14 cellular contexts compared by ENCODE assay signal in the genomic region with DNA sequence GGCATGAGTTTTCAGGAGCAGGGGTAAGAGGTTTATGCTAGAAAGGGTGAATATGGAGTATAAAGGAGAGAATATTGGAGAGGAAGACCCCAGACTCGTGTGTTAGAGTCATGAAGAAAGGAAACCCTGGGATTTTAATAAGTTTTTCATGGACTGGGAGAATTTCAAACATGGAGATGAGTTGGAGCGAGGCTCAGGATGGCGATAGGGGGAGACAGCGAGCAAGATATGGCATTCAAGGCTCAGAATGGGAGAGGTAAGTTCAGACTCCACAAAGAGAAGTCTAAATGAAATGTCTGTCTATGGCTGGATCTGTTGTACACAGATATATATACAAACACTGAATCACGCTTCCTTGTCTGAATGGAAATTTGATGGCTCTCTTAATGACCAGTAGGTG.
DNase-seq lines count a peak whose midpoint lies in the region; ATAC-seq, FAIRE-seq and TF ChIP-seq lines count a peak whose summit lies in the region.
"Had no signal": no experiment of that assay in that cellular context is flagged by ENCODE, and none has a peak within 500 bp of the region (broad histone marks: within the 10 kb centered on the region; RNA-seq: fewer than 3 reads in every experiment).

No MANE protein-coding gene starts in this region.

- DNase-seq in GM10266 (ENCODE audit: extremely low spot score): no peak
- DNase-seq in HAP-1 (ENCODE audit: low spot score in 2 of 2): peak; percentile 11 to 33
- no peak for DNase-seq in keratinocyte (ENCODE audit: low read depth, low spot score)
- DNase-seq in MM.1S: no peak
- no peak for DNase-seq in stomach
- DNase-seq: activated CD4-positive, CD25-positive, alpha-beta regulatory T cell; naive thymus-derived CD4-positive, alpha-beta T cell; NCI-H2081 treated with DMSO at 0.1 percent for 48 hours; RPMI8226; T-cell had no signal

- dilution Hi-C loops in keratinocyte (cut with MboI; ENCODE audit: extremely low pct_ligation_motif_present, low sequenced_read_pairs): no loop called here

- no peak for TF ChIP-seq POLR2A in stomach (IDR thresholded peaks at IDR 0.05)

- H2AFZ ChIP-seq in keratinocyte (ENCODE audit: control insufficient read depth, low read length): no peak overlapping the region
- no peak overlapping the region for H2AFZ ChIP-seq in MM.1S (ENCODE audit: low read length)

- H4K20me1 ChIP-seq in keratinocyte (ENCODE audit: control insufficient read depth, extremely low read depth, insufficient read depth, low read length) (no peaks in the 10 kb centered on the region), MM.1S (ENCODE audit: insufficient read depth, low read length) (no peaks in the 10 kb centered on the region)

- no peak for TF ChIP-seq EP300 in stomach (IDR thresholded peaks at IDR 0.05)

- H3F3A ChIP-seq in MM.1S (ENCODE audit: insufficient read depth, low read length): no peaks in the 10 kb centered on the region

- no peaks in the 10 kb centered on the region for H3K79me2 ChIP-seq in keratinocyte (ENCODE audit: control insufficient read depth, insufficient read depth, low read length)
- H3K79me2 ChIP-seq in MM.1S (ENCODE audit: low read length): no peaks in the 10 kb centered on the region

- H3K9me2 ChIP-seq in MM.1S (replicated peaks; ENCODE audit: insufficient read depth, low read length): no peaks in the 10 kb centered on the region

- no peak for ATAC-seq in GM21528 (IDR thresholded peaks at IDR 0.05; ENCODE audit: low FRiP score, unreplicated experiment)
- ATAC-seq: naive thymus-derived CD4-positive, alpha-beta T cell; T-cell had no signal

- no peak for FAIRE-seq in keratinocyte (lab: Jason Lieb, UNC)
- FAIRE-seq: colon, endothelial cell of umbilical vein had no signal

- intact Hi-C loops in stomach (cut with DNase I; ENCODE audit: low total_unique reads): no loop called here

- H3K9me1 ChIP-seq in keratinocyte (ENCODE audit: control insufficient read depth, extremely low read depth, insufficient read depth, low read length): no peaks in the 10 kb centered on the region

- H3K4me3 ChIP-seq in HAP-1: no peak overlapping the region
- H3K4me3 ChIP-seq in WI38 (ENCODE audit: low read depth, low read length): no peak overlapping the region
- no peak overlapping the region for H3K4me3 ChIP-seq in keratinocyte (ENCODE audit: control insufficient read depth in 2 of 3, extremely low read depth in 1 of 3, insufficient read depth in 2 of 3, low read depth in 1 of 3, low read length in 3 of 3)
- no peak overlapping the region for H3K4me3 ChIP-seq in MM.1S (ENCODE audit: low read length)
- no peak overlapping the region for H3K4me3 ChIP-seq in stomach

- H3K27me3 ChIP-seq in HAP-1 (ENCODE audit: low read depth) (0 out of 2 replicates have a peak, but pooled peaks cover 3% of the 10 kb centered on the region), keratinocyte (ENCODE audit: control insufficient read depth, extremely low read depth, insufficient read depth, low read length) (no peaks in the 10 kb centered on the region), MM.1S (replicated peaks; ENCODE audit: insufficient read depth, low read length) (no peaks in the 10 kb centered on the region), stomach (no peaks in the 10 kb centered on the region)

- no peaks in the 10 kb centered on the region for H3K4me1 ChIP-seq in HAP-1
- no peaks in the 10 kb centered on the region for H3K4me1 ChIP-seq in keratinocyte (ENCODE audit: control insufficient read depth, extremely low read depth, insufficient read depth, low read length)
- H3K4me1 ChIP-seq in MM.1S (ENCODE audit: low read length): no peaks in the 10 kb centered on the region
- H3K4me1 ChIP-seq in stomach: no peaks in the 10 kb centered on the region

- in situ Hi-C loops in HAP-1 (cut with MboI; ENCODE audit: low sequenced_read_pairs): no loop called here

- TF ChIP-seq CTCF in GM10266 (IDR thresholded peaks at IDR 0.05; ENCODE audit: control insufficient read depth, insufficient read depth, low read depth, missing control alignments) (peak; percentile 8), WI38 (IDR thresholded peaks at IDR 0.05; ENCODE audit: low read depth, low read length) (0 out of 2 replicates have a peak, but pooled peaks have one; percentile 12), keratinocyte (optimal IDR thresholded peaks at IDR 0.05 in 1 of 3, IDR thresholded peaks at IDR 0.05 in 1 of 3, conservative IDR thresholded peaks at IDR 0.05 in 1 of 3; ENCODE audit: extremely low read depth in 1 of 3, insufficient read depth in 2 of 3, low read length in 3 of 3) (peak in 2 of 3 experiments; percentile 17 to 45), MM.1S (IDR thresholded peaks at IDR 0.05; ENCODE audit: low read length) (no peak), stomach (IDR thresholded peaks at IDR 0.05) (no peak)

- H3K9ac ChIP-seq in keratinocyte (ENCODE audit: control insufficient read depth, extremely low read depth, insufficient read depth, low read length): no peak overlapping the region
- no peak overlapping the region for H3K9ac ChIP-seq in MM.1S (ENCODE audit: low read length)

- H3K27ac ChIP-seq in keratinocyte (ENCODE audit: control insufficient read depth, insufficient read depth, low read length) (no peak overlapping the region), MM.1S (ENCODE audit: low read length) (no peak overlapping the region), stomach (no peak overlapping the region)

- H3K4me2 ChIP-seq in keratinocyte (ENCODE audit: control insufficient read depth, extremely low read depth, insufficient read depth, low read depth, low read length): no peak overlapping the region
- no peak overlapping the region for H3K4me2 ChIP-seq in MM.1S (ENCODE audit: low read depth, low read length)

- H3K36me3 ChIP-seq in HAP-1 (replicated peaks): no peaks in the 10 kb centered on the region
- no peaks in the 10 kb centered on the region for H3K36me3 ChIP-seq in keratinocyte (ENCODE audit: control insufficient read depth in 2 of 2, extremely low read depth in 1 of 2, insufficient read depth in 2 of 2, low read length in 2 of 2)
- no peaks in the 10 kb centered on the region for H3K36me3 ChIP-seq in MM.1S (replicated peaks; ENCODE audit: insufficient read depth, low read length)
- no peaks in the 10 kb centered on the region for H3K36me3 ChIP-seq in stomach

- H3K9me3 ChIP-seq in HAP-1 (no peaks in the 10 kb centered on the region), keratinocyte (ENCODE audit: control insufficient read depth, low read depth, low read length) (no peaks in the 10 kb centered on the region), MM.1S (replicated peaks; ENCODE audit: insufficient read depth, low read length) (no peaks in the 10 kb centered on the region), stomach (no peaks in the 10 kb centered on the region)

- 72 to 87% (median 80%) methylated on average over 5 of the region's 5 CpGs for WGBS in stomach, 5 donors

Comparison
In these comparisons a context has a peak if more than half of its experiments do, and no peak if none do; other contexts are left out.
1. DNase-seq: peak in HAP-1 (2 of 2); none in GM10266 (single experiment), keratinocyte (single experiment), MM.1S (single experiment) and stomach (single experiment).
2. CTCF ChIP-seq: peak in GM10266 (single experiment), WI38 (single experiment) and keratinocyte (2 of 3); none in MM.1S (single experiment) and stomach (0 of 7).